Comparison of ENCODE assay signal across 21 cellular contexts in genomic region chr3:108620250-108620649, GRCh38.
"Had no signal": no experiment of that assay in that cellular context is flagged by ENCODE, and none has a peak within 500 bp of the region (broad histone marks: within the 10 kb centered on the region; RNA-seq: fewer than 3 reads in every experiment).

No MANE protein-coding gene starts in this region.

- H3K4me3 ChIP-seq: hepatocyte, thyroid gland, upper lobe of right lung had no signal

- DNase-seq: activated CD4-positive, alpha-beta T cell treated with anti-CD3 and anti-CD28 coated beads, Interleukin-2, amount 10 ng/mL, durations not matched to agents 7 days and 5 days; activated CD8-positive, alpha-beta memory T cell treated with anti-CD3 and anti-CD28 coated beads, Interleukin-2, amount 10 ng/mL, durations not matched to agents 7 days and 5 days; activated CD8-positive, alpha-beta T cell treated with anti-CD3 and anti-CD28 coated beads for 36 hours; activated gamma-delta T cell; activated naive CD4-positive, alpha-beta T cell treated with anti-CD3 and anti-CD28 coated beads, Interleukin-2, amount 50 U/mL, for 16 hours; activated naive CD8-positive, alpha-beta T cell treated with anti-CD3 and anti-CD28 coated beads, Interleukin-2, amount 50 U/mL, for 24 hours; activated T-cell treated with anti-CD3 and anti-CD28 coated beads for 4 hours; anterior cingulate cortex; brain microvascular endothelial cell; central memory CD4-positive, alpha-beta T cell; effector memory CD4-positive, alpha-beta T cell; glutamatergic neuron; immature natural killer cell; nephron progenitor cell; stimulated activated CD4-positive, alpha-beta T cell treated with anti-CD3 and anti-CD28 coated beads, Interleukin-12 subunit alpha, Interleukin-12 subunit beta, amount 100 ng/mL, for 4 hours; substantia nigra; T-cell; thyroid gland; upper lobe of right lung had no signal

- ATAC-seq: activated CD4-positive, CD25-positive, alpha-beta regulatory T cell treated with anti-CD3 and anti-CD28 coated beads, Interleukin-2, amount 50 U/mL, for 24 hours; activated CD8-positive, alpha-beta memory T cell treated with anti-CD3 and anti-CD28 coated beads, Interleukin-2, amount 10 ng/mL, durations not matched to agents 7 days and 5 days; activated CD8-positive, alpha-beta T cell treated with anti-CD3 and anti-CD28 coated beads for 36 hours; activated naive CD8-positive, alpha-beta T cell treated with anti-CD3 and anti-CD28 coated beads, Interleukin-2, amount 50 U/mL, for 24 hours; T-cell; upper lobe of right lung had no signal
